Comparison of ENCODE assay signal across 8 cellular contexts in genomic region chr14:102774391-102775153, GRCh38. TPM values are rescaled to one million over a fixed set of nuclear protein-coding genes. Genes with fewer than 3 reads are reported as not detected.
DNase-seq lines count a peak whose midpoint lies in the region; ATAC-seq and TF ChIP-seq lines count a peak whose summit lies in the region.

No MANE protein-coding gene starts in this region.

- POLR2A ChIA-PET in Caco-2 (lab: Charles Lee), result no interaction called here

- H3K27me3 ChIP-seq in Caco-2 (replicated peaks; ENCODE audit: control insufficient read depth, insufficient read depth, low read length) (no peaks in the 10 kb centered on the region), MM.1S (replicated peaks; ENCODE audit: insufficient read depth, low read length) (no peaks in the 10 kb centered on the region), adipocyte (replicated peaks; ENCODE audit: control insufficient read depth, insufficient read depth, low read length) (peaks cover 13% of the 10 kb centered on the region), heart left ventricle (peaks cover 0 to 7% (median 0%) of the 10 kb centered on the region in 9 donors), psoas muscle (ENCODE audit: insufficient read depth in 3 of 3, low read length in 2 of 3) (no peaks in the 10 kb centered on the region)

- H3K4me2 ChIP-seq in MM.1S (ENCODE audit: low read depth, low read length), result no peak overlapping the region

- no peaks in the 10 kb centered on the region for H3K27me3 Mint-ChIP-seq in Caco-2 (ENCODE audit: insufficient read depth, unreplicated experiment)

- H3K36me3 Mint-ChIP-seq in Caco-2 (ENCODE audit: insufficient read depth, unreplicated experiment), result peaks cover 18% of the 10 kb centered on the region

- BruUV-seq in Caco-2 (replicated peaks; lab: Mats Ljungman, UMichigan), result no TSS peak

- 51 to 66% (median 53%) methylated on average over 10 of the region's 10 CpGs for WGBS in heart left ventricle, 4 donors
- WGBS in psoas muscle, 3 donors, result 49 to 59% (median 58%) methylated on average over 10 of the region's 10 CpGs

- H3K9me3 ChIP-seq in Caco-2, result no peaks in the 10 kb centered on the region
- no peaks in the 10 kb centered on the region for H3K9me3 ChIP-seq in MM.1S (replicated peaks; ENCODE audit: insufficient read depth, low read length)
- H3K9me3 ChIP-seq in adipocyte (ENCODE audit: control insufficient read depth, low read length), result no peaks in the 10 kb centered on the region
- no peaks in the 10 kb centered on the region for H3K9me3 ChIP-seq in heart left ventricle
- H3K9me3 ChIP-seq in psoas muscle, result no peaks in the 10 kb centered on the region

- H3K9me3 Mint-ChIP-seq in Caco-2 (ENCODE audit: unreplicated experiment), result no peaks in the 10 kb centered on the region

- H3K36me3 ChIP-seq in Caco-2 (ENCODE audit: control insufficient read depth, insufficient read depth, low read length), result no peaks in the 10 kb centered on the region
- H3K36me3 ChIP-seq in MM.1S (replicated peaks; ENCODE audit: insufficient read depth, low read length), result no peaks in the 10 kb centered on the region
- H3K36me3 ChIP-seq in adipocyte (ENCODE audit: control insufficient read depth, insufficient read depth, low read length, severe bottlenecking), result no peaks in the 10 kb centered on the region
- H3K36me3 ChIP-seq in heart left ventricle, result no peaks in the 10 kb centered on the region
- H3K36me3 ChIP-seq in psoas muscle (ENCODE audit: insufficient read depth in 1 of 2, low read depth in 1 of 2), result no peaks in the 10 kb centered on the region

- H3K79me2 ChIP-seq in MM.1S (ENCODE audit: low read length), result peaks cover 15% of the 10 kb centered on the region

- H3K9ac ChIP-seq in MM.1S (ENCODE audit: low read length) (no peak overlapping the region), adipocyte (ENCODE audit: low read length) (no peak overlapping the region)

- CTCF ChIA-PET in Caco-2 (lab: Charles Lee), result interaction anchor here (0.6 to 2.6 kb wide), 5 partner anchors 10 to 239 kb away, joined by 3 to 28 read pairs (median 4); partner anchors contain the start of gene AMN

- ATAC-seq in GM21367 (IDR thresholded peaks at IDR 0.05; ENCODE audit: unreplicated experiment) (peak; percentile 33), heart left ventricle (peak in 3 of 4 donors; percentile 56 to 76 (median 62)), psoas muscle (peak; percentile 58 to 76 (median 66))

- peaks cover 13% of the 10 kb centered on the region for H3K4me1 ChIP-seq in Caco-2
- peaks cover 7% of the 10 kb centered on the region; the same call in 1 of the 2 replicates for H3K4me1 ChIP-seq in MM.1S (ENCODE audit: low read length)
- peaks cover 28% of the 10 kb centered on the region for H3K4me1 ChIP-seq in adipocyte (ENCODE audit: control insufficient read depth, insufficient read depth, low read length)
- peaks cover 0 to 31% (median 8%) of the 10 kb centered on the region in 12 donors for H3K4me1 ChIP-seq in heart left ventricle
- H3K4me1 ChIP-seq in psoas muscle, result peaks cover 9% of the 10 kb centered on the region

- H2AFZ ChIP-seq in MM.1S (ENCODE audit: low read length), result no peak overlapping the region

- intact Hi-C loops in Caco-2 (cut with micrococcal nuclease; ENCODE audit: unreplicated experiment) (loop anchor here (2.0 to 10.0 kb wide), 4 partner anchors 78 to 182 kb away; partner anchors contain the start of genes AMN and RCOR1), heart left ventricle (cut with DNase I) (loop anchor here in 7 of 10 donors (5.0 to 10.0 kb wide), 5 partner anchors 77 to 150 kb away; partner anchors contain the start of gene AMN (in 1 of the 7)), psoas muscle (cut with DNase I) (loop anchor here in 1 of 2 donors (10.0 kb wide), 1 partner anchor 140 kb away; no protein-coding TSS in a partner anchor)

- no peaks in the 10 kb centered on the region; the same call in 1 of the 2 replicates for H3F3A ChIP-seq in MM.1S (ENCODE audit: insufficient read depth, low read length)

- no peaks in the 10 kb centered on the region for H3K9me2 ChIP-seq in MM.1S (replicated peaks; ENCODE audit: insufficient read depth, low read length)

- no peak for TF ChIP-seq POLR2A in heart left ventricle (IDR thresholded peaks at IDR 0.05)

- H3K4me3 ChIP-seq in Caco-2 (ENCODE audit: low read depth, low read length) (no peak overlapping the region), MM.1S (ENCODE audit: low read length) (no peak overlapping the region), adipocyte (ENCODE audit: low read length) (no peak overlapping the region), heart left ventricle (no peak overlapping the region), psoas muscle (no peak overlapping the region)

- DNase-seq in Caco-2 (peak; percentile 58 to 67), MM.1S (peak; percentile 32), SKM-1 (lab: John Stamatoyannopoulos, UW; ENCODE audit: unreplicated experiment) (peak; percentile 43), adipocyte (ENCODE audit: low read depth) (peak; percentile 90), heart left ventricle (peak in 2 of 5 donors; percentile 35 to 40), psoas muscle (no peak), cortex of kidney (lab: John Stamatoyannopoulos, UW) (no peak)

- no peak overlapping the region for H3K4me3 Mint-ChIP-seq in Caco-2 (ENCODE audit: unreplicated experiment)

- peak overlapping the region; percentile 64 for H3K27ac Mint-ChIP-seq in Caco-2 (ENCODE audit: unreplicated experiment)

- no peaks in the 10 kb centered on the region for H4K20me1 ChIP-seq in MM.1S (ENCODE audit: insufficient read depth, low read length)

- peaks cover 8% of the 10 kb centered on the region for H3K4me1 Mint-ChIP-seq in Caco-2 (ENCODE audit: low read depth, unreplicated experiment)

- H3K27ac ChIP-seq in MM.1S (ENCODE audit: low read length), result no peak overlapping the region
- no peak overlapping the region for H3K27ac ChIP-seq in heart left ventricle
- no peak overlapping the region for H3K27ac ChIP-seq in psoas muscle

- TF ChIP-seq CTCF in Caco-2 (IDR thresholded peaks at IDR 0.05; ENCODE audit: insufficient read depth in 1 of 2, low read depth in 1 of 2, low read length in 1 of 2, severe bottlenecking in 1 of 2, unreplicated experiment in 1 of 2) (peak; percentile 69 to 78), MM.1S (IDR thresholded peaks at IDR 0.05; ENCODE audit: low read length) (peak; percentile 49), heart left ventricle (IDR thresholded peaks at IDR 0.05) (peak; percentile 44 to 74 (median 60)), psoas muscle (IDR thresholded peaks at IDR 0.05) (peak; percentile 66)

RNA-seq across cellular contexts. Expression of gene TRAF3, which starts 2.7 kb away (rescaled TPM):
- 16.6 and 18.3 TPM in 2 replicates for total RNA-seq in Caco-2 (2022)
- 10 to 100 TPM in 6 of 9 donors, 1 to 10 TPM in 3; 8.0 to 20.6 (median 11.0) TPM for total RNA-seq in heart left ventricle
- 1 to 10 TPM; 1.6 to 6.3 TPM for polyA plus RNA-seq in heart left ventricle
- 10 to 100 TPM in 1 of 4 donors, 1 to 10 TPM in 3; 7.9 to 16.3 (median 8.2) TPM for total RNA-seq in psoas muscle
- 10 to 100 TPM in 1 of 3 donors, 1 to 10 TPM in 2; 3.3 to 15.9 (median 3.3) TPM for polyA plus RNA-seq in psoas muscle

Comparison
In these comparisons a context has a peak if more than half of its experiments do, and no peak if none do; other contexts are left out.
1. DNase-seq: peak in Caco-2 (2 of 2), MM.1S (single experiment), SKM-1 (single experiment) and adipocyte (single experiment); none in psoas muscle (0 of 2) and cortex of kidney (single experiment).
2. Peak in every context shown above with its lines, with median percentiles within 50 percentile points of each other: CTCF ChIP-seq and ATAC-seq.